8 cellular contexts compared by ENCODE assay signal in genomic region chr16:79600636-79601091, GRCh38. TPM values are rescaled to one million over a fixed set of nuclear protein-coding genes. Genes with fewer than 3 reads are reported as not detected.
DNase-seq lines count a peak whose midpoint lies in the region; ATAC-seq and TF ChIP-seq lines count a peak whose summit lies in the region.

Gene MAF, minus strand, starts transcription at chr16:79600737. Its CDS starts 835 bp downstream, at chr16:79599902.

- TF ChIP-seq CTCF in fibroblast of villous mesenchyme (IDR thresholded peaks at IDR 0.05; ENCODE audit: insufficient read depth, low read depth, low read length) (no peak), natural killer cell (IDR thresholded peaks at IDR 0.05) (no peak)

- H3K4me1 Mint-ChIP-seq in IgD-negative memory B cell: peaks cover 15 to 27% (median 16%) of the 10 kb centered on the region in 3 donors
- peaks cover 40 to 43% of the 10 kb centered on the region in 2 donors for H3K4me1 Mint-ChIP-seq in natural killer cell

- H3K27ac ChIP-seq in SJCRH30: peak within 1 kb of the TSS; percentile 65

- H3K36me3 Mint-ChIP-seq in IgD-negative memory B cell: peaks cover 1% of the 10 kb centered on the region
- no peaks in the 10 kb centered on the region for H3K36me3 Mint-ChIP-seq in natural killer cell

- H3K27ac Mint-ChIP-seq in IgD-negative memory B cell (peak within 1 kb of the TSS; percentile 73 to 94 (median 83)), natural killer cell (peak within 1 kb of the TSS; percentile 89 to 96)

- H3K9me3 ChIP-seq in SJCRH30 (replicated peaks): no peaks in the 10 kb centered on the region

- no peaks in the 10 kb centered on the region for H3K27me3 ChIP-seq in SJCRH30

- peak within 1 kb of the TSS; percentile 64 for H3K4me3 ChIP-seq in SJCRH30
- H3K4me3 ChIP-seq in fibroblast of villous mesenchyme (ENCODE audit: low read depth, low read length): peak within 1 kb of the TSS; percentile 73

- peak within 1 kb of the TSS; percentile 89 to 97 (median 92) for H3K4me3 Mint-ChIP-seq in IgD-negative memory B cell
- peak within 1 kb of the TSS; percentile 99 for H3K4me3 Mint-ChIP-seq in natural killer cell

- H3K9me3 Mint-ChIP-seq in IgD-negative memory B cell (no peaks in the 10 kb centered on the region), natural killer cell (no peaks in the 10 kb centered on the region)

- DNase-seq in DMS79 (lab: John Stamatoyannopoulos, UW) (peak; percentile 65), SJCRH30 (peak; percentile 73 to 78), fibroblast of villous mesenchyme (ENCODE audit: low read depth) (peak; percentile 93), natural killer cell (peak; percentile 82), COR-L47 (lab: John Stamatoyannopoulos, UW) (no peak)
- DNase-seq in activated naive CD4-positive, alpha-beta T cell treated with Interleukin-2 at 50 U/mL for 16 hours: peak; percentile 92
- peak; percentile 66 to 80 for DNase-seq in stimulated activated CD8-positive, alpha-beta memory T cell treated with anti-CD3 and anti-CD28 coated beads, Interleukin-7, amount 100 ng/mL, for 48 hours (ENCODE audit: extremely low read depth in 1 of 2, low read depth in 1 of 2)

- intact Hi-C loops in natural killer cell (cut with micrococcal nuclease): loop anchor here (1.0 to 10.0 kb wide), 7 partner anchors 216 to 1466 kb away; no protein-coding TSS in a partner anchor

- peaks cover 32% of the 10 kb centered on the region for H3K27me3 Mint-ChIP-seq in IgD-negative memory B cell
- peaks cover 0 to 13% of the 10 kb centered on the region in 2 donors for H3K27me3 Mint-ChIP-seq in natural killer cell (ENCODE audit: low read depth in 2 of 2)

- H3K4me1 ChIP-seq in SJCRH30: no peaks in the 10 kb centered on the region

- peak; percentile 76 to 91 (median 83) for ATAC-seq in natural killer cell

- no peaks in the 10 kb centered on the region for H3K36me3 ChIP-seq in SJCRH30

RNA-seq across cellular contexts. Expression of gene MAF, which starts in this region (rescaled TPM):
- not detected for polyA plus RNA-seq in IgD-negative memory B cell
- 3.0 and 3.2 TPM in 2 replicates for total RNA-seq in SJCRH30 (2014; rRNA removed; shearing (Covaris generic))
- total RNA-seq in fibroblast of villous mesenchyme (0.86 and 3.5 TPM in 2 replicates), natural killer cell (10 to 100 TPM; 24.0 to 50.1 (median 27.1) TPM)
